Comparison of ENCODE assay signal across 8 cellular contexts in genomic region chr22:38843201-38843715, GRCh38. TPM values are rescaled to one million over a fixed set of nuclear protein-coding genes. Genes with fewer than 3 reads are reported as not detected.
DNase-seq lines count a peak whose midpoint lies in the region; ATAC-seq and TF ChIP-seq lines count a peak whose summit lies in the region.

No MANE protein-coding gene starts in this region.

- H3K4me1 Mint-ChIP-seq in naive thymus-derived CD4-positive, alpha-beta T cell: peaks cover 9 to 40% (median 35%) of the 10 kb centered on the region in 7 donors

- TF ChIP-seq EP300 in esophagus muscularis mucosa (IDR thresholded peaks at IDR 0.05): no peak

- H3K4me3 ChIP-seq in esophagus muscularis mucosa: peak overlapping the region; percentile 62 to 73 (median 65)
- peak overlapping the region; percentile 50 for H3K4me3 ChIP-seq in naive thymus-derived CD4-positive, alpha-beta T cell (ENCODE audit: low read length)
- peak overlapping the region; percentile 69 to 75 for H3K4me3 ChIP-seq in stomach smooth muscle (ENCODE audit: low read length in 2 of 2)

- H3K9me3 ChIP-seq in esophagus muscularis mucosa (no peaks in the 10 kb centered on the region), stomach smooth muscle (ENCODE audit: control insufficient read depth in 2 of 2, low read length in 2 of 2) (no peaks in the 10 kb centered on the region)
- no peaks in the 10 kb centered on the region for H3K9me3 ChIP-seq in naive thymus-derived CD4-positive, alpha-beta T cell (ENCODE audit: control insufficient read depth in 2 of 3, low read length in 3 of 3)

- H3K27me3 ChIP-seq in esophagus muscularis mucosa (no peaks in the 10 kb centered on the region), stomach smooth muscle (ENCODE audit: control insufficient read depth in 1 of 2, insufficient read depth in 2 of 2, low read length in 2 of 2) (no peaks in the 10 kb centered on the region)
- no peaks in the 10 kb centered on the region for H3K27me3 ChIP-seq in naive thymus-derived CD4-positive, alpha-beta T cell (ENCODE audit: control insufficient read depth in 2 of 2, insufficient read depth in 2 of 2, low read length in 2 of 2)

- peak; percentile 14 for DNase-seq in DMS79 treated with DMSO at 0.1 percent for 48 hours (lab: John Stamatoyannopoulos, UW)
- DNase-seq in DMS79 (lab: John Stamatoyannopoulos, UW): no peak
- DNase-seq in NCI-H2171 treated with DMSO at 0.1 percent for 48 hours (lab: John Stamatoyannopoulos, UW): peak; percentile 74
- peak; percentile 72 for DNase-seq in activated CD8-positive, alpha-beta memory T cell treated with anti-CD3 and anti-CD28 coated beads, Interleukin-2, amount 50 U/mL, for 48 hours
- DNase-seq in esophagus muscularis mucosa (ENCODE audit: extremely low spot score): no peak
- peak; percentile 35 to 67 (median 61) for DNase-seq in naive thymus-derived CD4-positive, alpha-beta T cell

- peak overlapping the region in 4 of 10 donors; percentile 37 to 90 (median 74) for H3K4me3 Mint-ChIP-seq in naive thymus-derived CD4-positive, alpha-beta T cell

- H3K4me1 ChIP-seq in esophagus muscularis mucosa (peaks cover 10 to 34% (median 27%) of the 10 kb centered on the region in 4 donors), stomach smooth muscle (ENCODE audit: control insufficient read depth, insufficient read depth, low read length) (peaks cover 20% of the 10 kb centered on the region)
- peaks cover 0 to 14% of the 10 kb centered on the region in 2 donors for H3K4me1 ChIP-seq in naive thymus-derived CD4-positive, alpha-beta T cell (ENCODE audit: control insufficient read depth in 2 of 2, insufficient read depth in 2 of 2, low read length in 2 of 2)

- H3K27ac ChIP-seq in esophagus muscularis mucosa (replicated peaks in 1 of 4) (peak overlapping the region; percentile 81 to 87 (median 82)), stomach smooth muscle (ENCODE audit: low read length) (peak overlapping the region; percentile 69)
- no peak overlapping the region for H3K27ac ChIP-seq in naive thymus-derived CD4-positive, alpha-beta T cell (ENCODE audit: low read depth, low read length)

- peak; percentile 89 for ATAC-seq in naive thymus-derived CD4-positive, alpha-beta T cell
- no peak for ATAC-seq in GM21515 (IDR thresholded peaks at IDR 0.05; ENCODE audit: unreplicated experiment)

- CTCF ChIA-PET in naive thymus-derived CD4-positive, alpha-beta T cell (lab: Charles Lee): interaction anchor here (0.6 to 3.2 kb wide), 9 partner anchors 26 to 118 kb away, joined by 3 to 14 read pairs (median 4); no protein-coding TSS in a partner anchor

- 0% methylated on average over 8 of the region's 81 CpGs for WGBS in esophagus muscularis mucosa

- POLR2A ChIA-PET in naive thymus-derived CD4-positive, alpha-beta T cell (lab: Charles Lee): interaction anchor here (0.6 to 5.4 kb wide), 14 partner anchors 18 to 162 kb away, joined by 3 to 35 read pairs (median 4); partner anchors contain the start of genes GTPBP1 and TOMM22

- TF ChIP-seq POLR2A in esophagus muscularis mucosa (IDR thresholded peaks at IDR 0.05; ENCODE audit: low read depth): no peak

- H3K36me3 Mint-ChIP-seq in naive thymus-derived CD4-positive, alpha-beta T cell: peaks cover 0 to 5% (median 0%) of the 10 kb centered on the region in 5 donors

- intact Hi-C loops in esophagus muscularis mucosa (cut with DNase I): loop anchor here (5.0 kb wide), 1 partner anchor 76 kb away; no protein-coding TSS in a partner anchor
- intact Hi-C loops in naive thymus-derived CD4-positive, alpha-beta T cell (cut with micrococcal nuclease): loop anchor here (1.0 to 5.0 kb wide), 8 partner anchors 45 to 138 kb away; partner anchors contain the start of genes DNAL4 (in 1 of the 2), GTPBP1 (in 1 of the 2) and SUN2 (in 1 of the 2)

- H3K36me3 ChIP-seq in esophagus muscularis mucosa: no peaks in the 10 kb centered on the region
- no peaks in the 10 kb centered on the region for H3K36me3 ChIP-seq in naive thymus-derived CD4-positive, alpha-beta T cell (ENCODE audit: control insufficient read depth in 2 of 3, insufficient read depth in 3 of 3, low read length in 3 of 3)
- H3K36me3 ChIP-seq in stomach smooth muscle (ENCODE audit: control insufficient read depth in 2 of 2, insufficient read depth in 2 of 2, low read length in 2 of 2): peaks cover 0 to 2% of the 10 kb centered on the region in 2 donors

- peaks cover 0 to 69% (median 0%) of the 10 kb centered on the region in 5 donors for H3K27me3 Mint-ChIP-seq in naive thymus-derived CD4-positive, alpha-beta T cell

- peak; percentile 26 to 47 (median 42) for TF ChIP-seq CTCF in esophagus muscularis mucosa (IDR thresholded peaks at IDR 0.05)

- peak overlapping the region in 1 of 9 donors; percentile 62 for H3K27ac Mint-ChIP-seq in naive thymus-derived CD4-positive, alpha-beta T cell

- H3K9ac ChIP-seq in stomach smooth muscle (ENCODE audit: low read length in 2 of 2): peak overlapping the region; percentile 69 to 71

- peaks cover 0 to 3% (median 0%) of the 10 kb centered on the region in 11 donors for H3K9me3 Mint-ChIP-seq in naive thymus-derived CD4-positive, alpha-beta T cell

RNA-seq across cellular contexts. Expression of gene NPTXR, which starts 0.6 kb away (rescaled TPM):
- 10 to 100 TPM in 1 of 4 donors, 1 to 10 TPM in 3; 8.2 to 15.0 (median 8.8) TPM for total RNA-seq in esophagus muscularis mucosa
- 10 to 100 TPM in 2 of 5 experiments, 1 to 10 TPM in 2, under 1 TPM in 1; 0.85 to 12.9 (median 7.8) TPM for total RNA-seq in naive thymus-derived CD4-positive, alpha-beta T cell
- polyA plus RNA-seq in naive thymus-derived CD4-positive, alpha-beta T cell: 1 to 10 TPM; 1.1 to 1.4 TPM

RNA-seq across cellular contexts. Expression of gene CBX6, which starts 28.8 kb away (rescaled TPM):
- total RNA-seq in esophagus muscularis mucosa: 100 to 1,000 TPM in 3 of 4 donors, 10 to 100 TPM in 1; 73.7 to 172 (median 129) TPM
- 10 to 100 TPM; 41.7 to 77.0 (median 73.4) TPM for total RNA-seq in naive thymus-derived CD4-positive, alpha-beta T cell
- 1 to 10 TPM; 6.3 to 7.2 TPM for polyA plus RNA-seq in naive thymus-derived CD4-positive, alpha-beta T cell

RNA-seq across cellular contexts. Expression of gene DNAL4, which starts 49.3 kb away (rescaled TPM):
- 10 to 100 TPM in 3 of 4 donors, 1 to 10 TPM in 1; 9.3 to 15.2 (median 12.8) TPM for total RNA-seq in esophagus muscularis mucosa
- 10 to 100 TPM in 2 of 5 experiments, 1 to 10 TPM in 3; 5.0 to 11.1 (median 8.9) TPM for total RNA-seq in naive thymus-derived CD4-positive, alpha-beta T cell
- polyA plus RNA-seq in naive thymus-derived CD4-positive, alpha-beta T cell: 10 to 100 TPM in 1 of 2 donors, 1 to 10 TPM in 1; 9.8 to 15.0 TPM

Comparison
In these comparisons a context has a peak if more than half of its experiments do, and no peak if none do; other contexts are left out.
1. DNase-seq: peak in DMS79 treated with DMSO at 0.1 percent for 48 hours (single experiment), NCI-H2171 treated with DMSO at 0.1 percent for 48 hours (single experiment), activated CD8-positive, alpha-beta memory T cell treated with anti-CD3 and anti-CD28 coated beads, Interleukin-2, amount 50 U/mL, for 48 hours (single experiment) and naive thymus-derived CD4-positive, alpha-beta T cell (9 of 9); none in DMS79 (single experiment) and esophagus muscularis mucosa (single experiment).
2. Peak in every context shown above with its lines, with median percentiles within 50 percentile points of each other: H3K4me3 ChIP-seq.